Comparison of ENCODE assay signal across 10 cellular contexts in genomic region chr14:38290601-38291190, GRCh38. TPM values are rescaled to one million over a fixed set of nuclear protein-coding genes. Genes with fewer than 3 reads are reported as not detected.
A peak's percentile ranks its signal among the peaks of the same experiment; 100 is the strongest.
DNase-seq lines count a peak whose midpoint lies in the region; ATAC-seq, FAIRE-seq and TF ChIP-seq lines count a peak whose summit lies in the region.
"Had no signal": no experiment of that assay in that cellular context is flagged by ENCODE, and none has a peak within 500 bp of the region (broad histone marks: within the 10 kb centered on the region; RNA-seq: fewer than 3 reads in every experiment).

No MANE protein-coding gene starts in this region.

- TF ChIP-seq POLR2A in H54 (IDR thresholded peaks at IDR 0.05; ENCODE audit: low read depth, low read length) (no peak), GM12891 (IDR thresholded peaks at IDR 0.05; ENCODE audit: low read depth, low read length) (no peak)

- no peaks in the 10 kb centered on the region for H3K27me3 ChIP-seq in left ventricle myocardium inferior (ENCODE audit: low read depth)

- ATAC-seq in GM19397 (IDR thresholded peaks at IDR 0.05; ENCODE audit: unreplicated experiment): no peak
- ATAC-seq: activated CD8-positive, alpha-beta T cell treated with anti-CD3 and anti-CD28 coated beads, Interleukin-2, amount 10 ng/mL, durations not matched to agents 7 days and 5 days had no signal

- H3K4me3 ChIP-seq in left ventricle myocardium inferior: no peak overlapping the region

- no peak for TF ChIP-seq CTCF in left ventricle myocardium inferior (IDR thresholded peaks at IDR 0.05; ENCODE audit: borderline replicate concordance)

- intact Hi-C loops in left ventricle myocardium inferior (cut with micrococcal nuclease): no loop called here

- peaks cover 15% of the 10 kb centered on the region for H3K9me3 ChIP-seq in left ventricle myocardium inferior (replicated peaks)

- no peaks in the 10 kb centered on the region for H3K36me3 ChIP-seq in left ventricle myocardium inferior

- peak; percentile 5 for DNase-seq in H54 (ENCODE audit: insufficient read length, low spot score)
- peak; percentile 29 for DNase-seq in SW480 (ENCODE audit: low spot score)
- no peak for DNase-seq in left ventricle myocardium inferior
- peak; percentile 12 for DNase-seq in smooth muscle cell of the brain vasculature (ENCODE audit: low read depth, low spot score)
- DNase-seq in GDM1 (lab: John Stamatoyannopoulos, UW): no peak
- DNase-seq in GM12891 (ENCODE audit: insufficient read length, low spot score): no peak
- DNase-seq: activated CD8-positive, alpha-beta T cell treated with anti-CD3 and anti-CD28 coated beads, Interleukin-2, amount 10 ng/mL, durations not matched to agents 7 days and 5 days; NCI-H1092; SIG-M5 had no signal

- FAIRE-seq in H54 (lab: Jason Lieb, UNC): no peak
- FAIRE-seq in GM12891 (lab: Jason Lieb, UNC): no peak

- H3K27ac ChIP-seq in left ventricle myocardium inferior (replicated peaks): peak overlapping the region; percentile 82

- peaks cover 19% of the 10 kb centered on the region for H3K4me1 ChIP-seq in left ventricle myocardium inferior

TF ChIP-seq in GM12891, 5 proteins besides CTCF, POLR2A, EP300 and RAD21:
- TF ChIP-seq TAF1 (IDR thresholded peaks at IDR 0.05; ENCODE audit: low read depth, low read length) (no peak), SPI1 (IDR thresholded peaks at IDR 0.05; ENCODE audit: low read depth, low read length) (no peak), PAX5 (IDR thresholded peaks at IDR 0.05; ENCODE audit: insufficient read depth, low read length, severe bottlenecking) (no peak), POU2F2 (IDR thresholded peaks at IDR 0.05; ENCODE audit: low read depth, low read length) (no peak), POLR2AphosphoS5 (IDR thresholded peaks at IDR 0.05; ENCODE audit: low read depth, low read length) (no peak)

RNA-seq across cellular contexts. Expression of gene CLEC14A, which starts 34.8 kb away (rescaled TPM):
- total RNA-seq in left ventricle myocardium inferior: 34.3 TPM
- polyA plus RNA-seq in GM12891 (2012; ENCODE audit: low read depth, missing spikeins): not detected
- total RNA-seq: activated CD8-positive, alpha-beta T cell treated with anti-CD3 and anti-CD28 coated beads, Interleukin-2, amount 10 ng/mL, durations not matched to agents 7 days and 5 days had no signal

Comparison
In these comparisons a context has a peak if more than half of its experiments do, and no peak if none do; other contexts are left out.
1. DNase-seq: peak in H54 (single experiment), SW480 (single experiment) and smooth muscle cell of the brain vasculature (single experiment); none in left ventricle myocardium inferior (single experiment), GDM1 (single experiment) and GM12891 (single experiment).